Comparison of ENCODE assay signal across 9 cellular contexts in genomic region chr3:10602769-10603768, GRCh38.
DNase-seq lines count a peak whose midpoint lies in the region; ATAC-seq and TF ChIP-seq lines count a peak whose summit lies in the region.
"Had no signal": no experiment of that assay in that cellular context is flagged by ENCODE, and none has a peak within 500 bp of the region (broad histone marks: within the 10 kb centered on the region; RNA-seq: fewer than 3 reads in every experiment).

No MANE protein-coding gene starts in this region.

- H3K36me3 Mint-ChIP-seq in T-helper 17 cell (ENCODE audit: low read depth) = no peaks in the 10 kb centered on the region
- no peaks in the 10 kb centered on the region for H3K36me3 Mint-ChIP-seq in activated naive CD8-positive, alpha-beta T cell treated with anti-CD3 and anti-CD28 coated beads, Interleukin-2, amount 10 ng/mL, durations not matched to agents 7 days and 5 days
- no peaks in the 10 kb centered on the region for H3K36me3 Mint-ChIP-seq in chondrocyte (ENCODE audit: low read depth)

- H3K27me3 Mint-ChIP-seq in T-helper 17 cell (peaks cover 10% of the 10 kb centered on the region), chondrocyte (ENCODE audit: low read depth) (peaks cover 58% of the 10 kb centered on the region)
- H3K27me3 Mint-ChIP-seq in activated naive CD8-positive, alpha-beta T cell treated with anti-CD3 and anti-CD28 coated beads, Interleukin-2, amount 10 ng/mL, durations not matched to agents 7 days and 5 days = peaks cover 27% of the 10 kb centered on the region

- TF ChIP-seq CTCF in chondrocyte (IDR thresholded peaks at IDR 0.05) = no peak

- H3K4me1 Mint-ChIP-seq in T-helper 17 cell (peaks cover 27% of the 10 kb centered on the region), chondrocyte (ENCODE audit: low read depth) (no peaks in the 10 kb centered on the region)
- H3K4me1 Mint-ChIP-seq in activated naive CD8-positive, alpha-beta T cell treated with anti-CD3 and anti-CD28 coated beads, Interleukin-2, amount 10 ng/mL, durations not matched to agents 7 days and 5 days = peaks cover 30% of the 10 kb centered on the region

- DNase-seq in T-helper 17 cell = peak; percentile 21 to 47 (median 40)
- DNase-seq in activated naive CD8-positive, alpha-beta T cell treated with anti-CD3 and anti-CD28 coated beads, Interleukin-2, amount 10 ng/mL, durations not matched to agents 7 days and 5 days = peak; percentile 69
- DNase-seq in stimulated activated CD8-positive, alpha-beta memory T cell treated with anti-CD3 and anti-CD28 coated beads, Interleukin-12 subunit alpha, Interleukin-12 subunit beta, amount 100 ng/mL, for 4 hours (ENCODE audit: low read depth) = peak; percentile 19
- no peak for DNase-seq in occipital lobe (lab: John Stamatoyannopoulos, UW)
- no peak for DNase-seq in chondrocyte (ENCODE audit: low spot score)

- H3K4me3 Mint-ChIP-seq in T-helper 17 cell = peak overlapping the region; percentile 87
- H3K4me3 Mint-ChIP-seq in activated naive CD8-positive, alpha-beta T cell treated with anti-CD3 and anti-CD28 coated beads, Interleukin-2, amount 10 ng/mL, durations not matched to agents 7 days and 5 days = peak overlapping the region; percentile 62
- no peak overlapping the region for H3K4me3 Mint-ChIP-seq in chondrocyte (ENCODE audit: unreplicated experiment)

- peaks cover 4% of the 10 kb centered on the region for H3K9me3 Mint-ChIP-seq in activated naive CD8-positive, alpha-beta T cell treated with anti-CD3 and anti-CD28 coated beads, Interleukin-2, amount 10 ng/mL, durations not matched to agents 7 days and 5 days
- no peaks in the 10 kb centered on the region for H3K9me3 Mint-ChIP-seq in chondrocyte (ENCODE audit: low read depth)

- no peaks in the 10 kb centered on the region for H3K9me3 ChIP-seq in T-helper 17 cell (ENCODE audit: control insufficient read depth, low read length, poor library complexity, severe bottlenecking)

- POLR2A ChIA-PET in activated naive CD8-positive, alpha-beta T cell treated with anti-CD3 and anti-CD28 coated beads, Interleukin-2, amount 10 ng/mL, durations not matched to agents 7 days and 5 days (lab: Charles Lee) = interaction anchor here (0.6 kb wide), 1 partner anchor 166 kb away, joined by 3 read pairs; no protein-coding TSS in a partner anchor

- ATAC-seq in GM21526 (IDR thresholded peaks at IDR 0.05; ENCODE audit: low FRiP score, unreplicated experiment) (peak; percentile 70), T-helper 17 cell (peak; percentile 99), HG02884 (IDR thresholded peaks at IDR 0.05; ENCODE audit: unreplicated experiment) (no peak), GM19397 (IDR thresholded peaks at IDR 0.05; ENCODE audit: unreplicated experiment) (no peak)
- ATAC-seq in activated naive CD8-positive, alpha-beta T cell treated with anti-CD3 and anti-CD28 coated beads, Interleukin-2, amount 10 ng/mL, durations not matched to agents 7 days and 5 days (ENCODE audit: low read depth) = peak; percentile 97
- ATAC-seq: Panc1 had no signal

- H3K27ac Mint-ChIP-seq in T-helper 17 cell = peak overlapping the region; percentile 88
- peak overlapping the region; percentile 74 for H3K27ac Mint-ChIP-seq in activated naive CD8-positive, alpha-beta T cell treated with anti-CD3 and anti-CD28 coated beads, Interleukin-2, amount 10 ng/mL, durations not matched to agents 7 days and 5 days
- no peak overlapping the region for H3K27ac Mint-ChIP-seq in chondrocyte (ENCODE audit: unreplicated experiment)

Comparison
In these comparisons a context has a peak if more than half of its experiments do, and no peak if none do; other contexts are left out.
1. ATAC-seq: peak in GM21526 (single experiment), T-helper 17 cell (single experiment) and activated naive CD8-positive, alpha-beta T cell treated with anti-CD3 and anti-CD28 coated beads, Interleukin-2, amount 10 ng/mL, durations not matched to agents 7 days and 5 days (single experiment); none in HG02884 (single experiment) and GM19397 (single experiment).
2. DNase-seq: peak in T-helper 17 cell (3 of 3), activated naive CD8-positive, alpha-beta T cell treated with anti-CD3 and anti-CD28 coated beads, Interleukin-2, amount 10 ng/mL, durations not matched to agents 7 days and 5 days (single experiment) and stimulated activated CD8-positive, alpha-beta memory T cell treated with anti-CD3 and anti-CD28 coated beads, Interleukin-12 subunit alpha, Interleukin-12 subunit beta, amount 100 ng/mL, for 4 hours (single experiment); none in occipital lobe (single experiment) and chondrocyte (single experiment).